17 cellular contexts compared by ENCODE assay signal in the genomic region with DNA sequence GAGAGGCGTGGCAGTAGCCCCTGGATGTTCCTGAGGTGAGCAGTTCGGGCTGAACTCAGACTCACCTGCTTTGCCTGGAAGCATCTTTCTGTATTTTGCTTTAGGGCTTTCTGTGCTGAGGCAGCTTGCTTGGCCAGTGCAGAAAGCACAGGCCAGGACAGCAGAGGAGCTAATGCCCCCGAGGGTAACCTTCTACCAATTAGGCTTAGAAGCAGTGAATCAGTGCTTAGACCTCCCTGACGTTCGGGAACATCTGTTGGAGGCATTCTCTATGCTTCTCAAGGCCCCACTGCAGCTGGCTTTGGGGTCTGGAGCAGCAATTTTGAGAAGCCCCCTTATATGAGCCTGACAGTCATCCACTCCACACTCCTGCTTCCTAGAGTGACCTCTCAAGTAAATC.
"Had no signal": no experiment of that assay in that cellular context is flagged by ENCODE, and none has a peak within 500 bp of the region (broad histone marks: within the 10 kb centered on the region; RNA-seq: fewer than 3 reads in every experiment).

No MANE protein-coding gene starts in this region.

- H3K27me3 ChIP-seq: breast epithelium, neural progenitor cell, spleen, tibial nerve had no signal

- H3K9me3 ChIP-seq: breast epithelium had no signal

- H3K36me3 ChIP-seq: breast epithelium, left ventricle myocardium inferior, neural progenitor cell, spleen, tibial nerve had no signal

- H3K4me3 ChIP-seq: breast epithelium, left ventricle myocardium inferior, neural progenitor cell, spleen, tibial nerve had no signal

- H3K4me3 Mint-ChIP-seq: neural progenitor cell had no signal

- H3K36me3 Mint-ChIP-seq: neural progenitor cell had no signal

- H3K27ac ChIP-seq: breast epithelium, left ventricle myocardium inferior, neural progenitor cell, spleen, tibial nerve had no signal

- ATAC-seq: sciatic nerve had no signal

- DNase-seq: activated CD4-positive, alpha-beta T cell treated with anti-CD3 and anti-CD28 coated beads, Interleukin-2, amount 50 U/mL, for 4 hours; activated CD4-positive, CD25-positive, alpha-beta regulatory T cell; activated effector memory CD4-positive, alpha-beta T cell treated with Interleukin-2 at 50 U/mL for 16 hours; aorta; cerebellar nuclear complex; effector CD8-positive, alpha-beta T cell; foreskin fibroblast; hippocampal formation; left ventricle myocardium inferior; spleen; stimulated activated CD4-positive, alpha-beta T cell treated with anti-CD3 and anti-CD28 coated beads, Interleukin-1b, Interleukin-23, amount 100 ng/mL, for 48 hours; SW 1271 had no signal

- H3K4me1 ChIP-seq: breast epithelium, neural progenitor cell, tibial nerve had no signal

- H3K27me3 Mint-ChIP-seq: naive B cell had no signal

- H3K9me3 Mint-ChIP-seq: neural progenitor cell had no signal
